Comparison of ENCODE assay signal across 9 cellular contexts in the genomic region with DNA sequence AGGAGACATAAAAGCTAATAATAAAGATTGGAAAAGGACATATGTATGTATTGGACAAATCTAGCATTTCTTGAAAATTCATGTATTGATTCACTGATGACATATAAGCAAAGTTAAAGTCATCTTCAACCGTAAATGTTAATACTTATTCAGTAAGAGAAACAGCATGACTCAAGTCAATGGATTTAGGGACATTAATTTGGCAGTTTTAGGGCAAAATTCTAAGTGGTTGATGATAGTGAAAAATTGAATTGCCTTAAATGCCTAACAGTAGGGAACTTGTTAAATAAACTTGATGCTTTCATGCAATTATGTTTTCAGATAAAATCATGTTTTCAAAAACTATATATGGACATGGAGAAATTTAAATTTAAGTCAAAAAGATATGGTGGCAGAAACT. TPM values are rescaled to one million over a fixed set of nuclear protein-coding genes. Genes with fewer than 3 reads are reported as not detected.
DNase-seq lines count a peak whose midpoint lies in the region; ATAC-seq and TF ChIP-seq lines count a peak whose summit lies in the region.
"Had no signal": no experiment of that assay in that cellular context is flagged by ENCODE, and none has a peak within 500 bp of the region (broad histone marks: within the 10 kb centered on the region; RNA-seq: fewer than 3 reads in every experiment).

No MANE protein-coding gene starts in this region.

- peak overlapping the region; percentile 33 for H3K27ac ChIP-seq in rectal smooth muscle tissue (ENCODE audit: low read depth, low read length)

- no peaks in the 10 kb centered on the region for H3K36me3 Mint-ChIP-seq in T-cell
- H3K36me3 Mint-ChIP-seq: activated CD4-positive, alpha-beta memory T cell treated with anti-CD3 and anti-CD28 coated beads for 36 hours had no signal

- peak overlapping the region; percentile 66 to 97 for H3K27ac Mint-ChIP-seq in T-cell

- peaks cover 27 to 40% (median 33%) of the 10 kb centered on the region in 3 donors for H3K4me1 Mint-ChIP-seq in T-cell

- DNase-seq in HCEC 1CT (peak; percentile 28), T-cell (no peak), fibroblast of the aortic adventitia (ENCODE audit: low read depth) (peak; percentile 66), SHP77 (lab: John Stamatoyannopoulos, UW) (no peak), kidney glomerular epithelial cell (lab: John Stamatoyannopoulos, UW) (no peak)
- DNase-seq in effector CD8-positive, alpha-beta T cell (lab: John Stamatoyannopoulos, UW), result no peak

- H3K27me3 ChIP-seq in rectal smooth muscle tissue (ENCODE audit: control insufficient read depth, insufficient read depth, low read length), result no peaks in the 10 kb centered on the region

- ATAC-seq in T-cell (replicated peaks in 1 of 4), result no peak
- no peak for ATAC-seq in HG02981 (IDR thresholded peaks at IDR 0.05; ENCODE audit: unreplicated experiment)

- H3K36me3 ChIP-seq in rectal smooth muscle tissue (ENCODE audit: control insufficient read depth, insufficient read depth, low read length), result no peaks in the 10 kb centered on the region

- peak overlapping the region in 1 of 3 donors; percentile 88 for H3K4me3 Mint-ChIP-seq in T-cell
- H3K4me3 Mint-ChIP-seq: activated CD4-positive, alpha-beta memory T cell treated with anti-CD3 and anti-CD28 coated beads for 36 hours had no signal

- no peak overlapping the region for H3K9ac ChIP-seq in rectal smooth muscle tissue (ENCODE audit: low read length)

- H3K4me1 ChIP-seq in rectal smooth muscle tissue (ENCODE audit: control insufficient read depth, insufficient read depth, low read length), result peaks cover 6% of the 10 kb centered on the region

- no peaks in the 10 kb centered on the region for H3K27me3 Mint-ChIP-seq in T-cell
- H3K27me3 Mint-ChIP-seq: activated CD4-positive, alpha-beta memory T cell treated with anti-CD3 and anti-CD28 coated beads for 36 hours had no signal

- TF ChIP-seq CTCF in fibroblast of the aortic adventitia (IDR thresholded peaks at IDR 0.05; ENCODE audit: insufficient read depth, low read length), result no peak

- CTCF ChIA-PET in T-cell (lab: Charles Lee), result interaction anchor here in 1 of 2 donors (1.1 kb wide), 1 partner anchor 26 kb away, joined by 4 read pairs; no protein-coding TSS in a partner anchor

- no peaks in the 10 kb centered on the region for H3K9me3 Mint-ChIP-seq in T-cell
- H3K9me3 Mint-ChIP-seq: activated CD4-positive, alpha-beta memory T cell treated with anti-CD3 and anti-CD28 coated beads for 36 hours had no signal

- POLR2A ChIA-PET in T-cell (lab: Charles Lee), result no interaction called here

- no peak overlapping the region for H3K4me3 ChIP-seq in fibroblast of the aortic adventitia (ENCODE audit: low read depth, low read length)
- H3K4me3 ChIP-seq in rectal smooth muscle tissue (ENCODE audit: low read length), result no peak overlapping the region

RNA-seq across cellular contexts. Expression of gene ITGB1, which starts 24.9 kb away (rescaled TPM):
- total RNA-seq in T-cell, result 100 to 1,000 TPM; 140 to 269 (median 177) TPM
- 2,201 and 3,050 TPM in 2 replicates for total RNA-seq in fibroblast of the aortic adventitia (ENCODE audit: low replicate concordance)

Comparison
In these comparisons a context has a peak if more than half of its experiments do, and no peak if none do; other contexts are left out.
1. DNase-seq: peak in HCEC 1CT (single experiment) and fibroblast of the aortic adventitia (single experiment); none in T-cell (0 of 34), effector CD8-positive, alpha-beta T cell (single experiment), SHP77 (0 of 2) and kidney glomerular epithelial cell (single experiment).